Comparison of ENCODE assay signal across 14 cellular contexts in the genomic region with DNA sequence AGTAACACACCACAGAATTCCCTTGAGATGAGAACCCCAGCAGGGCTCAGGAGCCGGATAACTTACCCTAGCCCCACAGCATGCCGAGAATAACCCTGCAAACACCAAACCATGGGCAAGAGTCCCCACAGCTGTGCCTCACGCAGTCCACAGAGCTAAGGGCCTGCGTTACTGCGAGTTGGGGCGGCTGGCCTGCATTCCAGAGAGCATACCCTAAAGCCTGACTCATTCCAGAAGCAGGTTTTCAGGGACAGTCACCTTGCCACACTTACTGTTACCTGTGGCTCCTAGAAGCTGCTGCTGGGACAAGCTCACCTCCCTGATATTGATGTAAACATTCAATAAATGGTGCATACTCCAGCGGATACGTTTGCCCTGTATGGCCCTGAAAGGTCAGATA. TPM values are rescaled to one million over a fixed set of nuclear protein-coding genes. Genes with fewer than 3 reads are reported as not detected.
DNase-seq lines count a peak whose midpoint lies in the region; ATAC-seq and TF ChIP-seq lines count a peak whose summit lies in the region.
"Had no signal": no experiment of that assay in that cellular context is flagged by ENCODE, and none has a peak within 500 bp of the region (broad histone marks: within the 10 kb centered on the region; RNA-seq: fewer than 3 reads in every experiment).

No MANE protein-coding gene starts in this region.

- H3K4me2 ChIP-seq in GM23338 (peak overlapping the region; percentile 78), hepatocyte (peak overlapping the region; percentile 68)

- H3K9me2 ChIP-seq in GM23338 (ENCODE audit: insufficient read depth) (peaks cover 6% of the 10 kb centered on the region; the same call in 1 of the 2 replicates), hepatocyte (replicated peaks; ENCODE audit: insufficient read depth) (no peaks in the 10 kb centered on the region)

- H3K27ac ChIP-seq in GM23338 (ENCODE audit: low read depth) (peak overlapping the region; percentile 98), hepatocyte (peak overlapping the region; percentile 81)
- H3K27ac ChIP-seq: GM23248 had no signal

- H3K36me3 Mint-ChIP-seq in GM23338 (ENCODE audit: low read depth), result peaks cover 48% of the 10 kb centered on the region
- H3K36me3 Mint-ChIP-seq in nephron progenitor cell (ENCODE audit: low read depth), result peaks cover 16% of the 10 kb centered on the region

- H3K36me3 ChIP-seq in GM23338 (ENCODE audit: insufficient read depth) (no peaks in the 10 kb centered on the region; the same call in 1 of the 2 replicates), hepatocyte (replicated peaks; ENCODE audit: insufficient read depth, low read depth) (no peaks in the 10 kb centered on the region)

- peak overlapping the region; percentile 45 for H3K4me3 ChIP-seq in GM23338
- H3K4me3 ChIP-seq in hepatocyte, result no peak overlapping the region
- H3K4me3 ChIP-seq: GM23248, skin epidermis had no signal

- 56% methylated on average over 8 of the region's 8 CpGs for WGBS in hepatocyte (ENCODE audit: low lambda C conversion rate, missing lambda C conversion rate)

- H3K27me3 Mint-ChIP-seq in GM23338 (ENCODE audit: insufficient read depth, low read depth, poor library complexity) (peaks cover 18% of the 10 kb centered on the region), nephron progenitor cell (ENCODE audit: low read depth, poor library complexity) (peaks cover 12% of the 10 kb centered on the region)
- H3K27me3 Mint-ChIP-seq: activated CD4-positive, alpha-beta T cell treated with anti-CD3 and anti-CD28 coated beads for 36 hours had no signal

- no peaks in the 10 kb centered on the region for H3K27me3 ChIP-seq in GM23338 (ENCODE audit: insufficient read depth)
- no peaks in the 10 kb centered on the region for H3K27me3 ChIP-seq in hepatocyte

- no peaks in the 10 kb centered on the region for H3K9me3 ChIP-seq in hepatocyte (ENCODE audit: low read depth)

- H3F3A ChIP-seq in GM23338 (replicated peaks; ENCODE audit: low read depth), result peaks cover 24% of the 10 kb centered on the region

- ATAC-seq in GM23338 (peak; percentile 20), GM18873 (IDR thresholded peaks at IDR 0.05; ENCODE audit: low FRiP score, unreplicated experiment) (no peak)
- ATAC-seq: activated CD4-positive, alpha-beta T cell treated with anti-CD3 and anti-CD28 coated beads for 36 hours had no signal

- DNase-seq in GM23338 (ENCODE audit: low spot score) (peak; percentile 71), SW480 (ENCODE audit: low spot score) (peak; percentile 40), hepatocyte (ENCODE audit: low spot score) (peak; percentile 60), nephron progenitor cell (no peak), NCI-H2107 (lab: John Stamatoyannopoulos, UW) (no peak), DMS79 (lab: John Stamatoyannopoulos, UW) (no peak)
- DNase-seq in stimulated activated CD4-positive, alpha-beta T cell treated with anti-CD3 and anti-CD28 coated beads, Interleukin-2, amount 100 ng/mL, for 48 hours, result no peak
- DNase-seq: activated CD4-positive, alpha-beta T cell treated with anti-CD3 and anti-CD28 coated beads for 36 hours; GM23248 had no signal

- H3K4me1 ChIP-seq in GM23338 (ENCODE audit: insufficient read depth), result peaks cover 69% of the 10 kb centered on the region
- H3K4me1 ChIP-seq in hepatocyte (ENCODE audit: insufficient read depth), result peaks cover 47% of the 10 kb centered on the region

- H3K79me2 ChIP-seq in GM23338 (replicated peaks; ENCODE audit: insufficient read depth) (peaks cover 84% of the 10 kb centered on the region), hepatocyte (peaks cover 93% of the 10 kb centered on the region)

- H3K4me3 Mint-ChIP-seq in GM23338 (peak overlapping the region; percentile 61), nephron progenitor cell (peak overlapping the region; percentile 52)
- H3K4me3 Mint-ChIP-seq: activated CD4-positive, alpha-beta T cell treated with anti-CD3 and anti-CD28 coated beads for 36 hours; dendritic cell treated with granulocyte-macrophage colony-stimulating factor and Interleukin-4, amounts not matched to agents 40 ng/mL and 50 ng/mL, for 4 days; neural crest cell had no signal

- H3K27ac Mint-ChIP-seq in GM23338 (peak overlapping the region; percentile 96), nephron progenitor cell (peak overlapping the region; percentile 79)
- H3K27ac Mint-ChIP-seq: activated CD4-positive, alpha-beta T cell treated with anti-CD3 and anti-CD28 coated beads for 36 hours; dendritic cell treated with granulocyte-macrophage colony-stimulating factor and Interleukin-4, amounts not matched to agents 40 ng/mL and 50 ng/mL, for 4 days had no signal

- H4K20me1 ChIP-seq in GM23338 (replicated peaks; ENCODE audit: insufficient read depth), result peaks cover 59% of the 10 kb centered on the region
- peaks cover 76% of the 10 kb centered on the region for H4K20me1 ChIP-seq in hepatocyte (ENCODE audit: insufficient read depth, poor library complexity, severe bottlenecking)

- H3K9me3 Mint-ChIP-seq in GM23338 (no peaks in the 10 kb centered on the region), nephron progenitor cell (peaks cover 4% of the 10 kb centered on the region)
- H3K9me3 Mint-ChIP-seq: dendritic cell treated with granulocyte-macrophage colony-stimulating factor and Interleukin-4, amounts not matched to agents 40 ng/mL and 50 ng/mL, for 4 days; neural crest cell had no signal

- TF ChIP-seq CTCF in GM23338 (conservative IDR thresholded peaks at IDR 0.05; ENCODE audit: low read depth in 2 of 2) (no peak), hepatocyte (IDR thresholded peaks at IDR 0.05; ENCODE audit: poor library complexity) (no peak), nephron progenitor cell (IDR thresholded peaks at IDR 0.05) (no peak)

- H3K4me1 Mint-ChIP-seq in GM23338 (peaks cover 81% of the 10 kb centered on the region), nephron progenitor cell (peaks cover 69% of the 10 kb centered on the region)
- H3K4me1 Mint-ChIP-seq: activated CD4-positive, alpha-beta T cell treated with anti-CD3 and anti-CD28 coated beads for 36 hours had no signal

- H2AFZ ChIP-seq in GM23338 (no peak overlapping the region), hepatocyte (no peak overlapping the region)
- H2AFZ ChIP-seq: GM23248 had no signal

TF ChIP-seq in GM23338, 12 proteins besides CTCF, POLR2A, EP300 and RAD21:
- TF ChIP-seq ZNF331 (CRISPR knock-in tag; IDR thresholded peaks at IDR 0.05; ENCODE audit: low read depth) (no peak), EZH2phosphoT487 (IDR thresholded peaks at IDR 0.05; ENCODE audit: unreplicated experiment) (no peak)
- TF ChIP-seq, protein P1, sequence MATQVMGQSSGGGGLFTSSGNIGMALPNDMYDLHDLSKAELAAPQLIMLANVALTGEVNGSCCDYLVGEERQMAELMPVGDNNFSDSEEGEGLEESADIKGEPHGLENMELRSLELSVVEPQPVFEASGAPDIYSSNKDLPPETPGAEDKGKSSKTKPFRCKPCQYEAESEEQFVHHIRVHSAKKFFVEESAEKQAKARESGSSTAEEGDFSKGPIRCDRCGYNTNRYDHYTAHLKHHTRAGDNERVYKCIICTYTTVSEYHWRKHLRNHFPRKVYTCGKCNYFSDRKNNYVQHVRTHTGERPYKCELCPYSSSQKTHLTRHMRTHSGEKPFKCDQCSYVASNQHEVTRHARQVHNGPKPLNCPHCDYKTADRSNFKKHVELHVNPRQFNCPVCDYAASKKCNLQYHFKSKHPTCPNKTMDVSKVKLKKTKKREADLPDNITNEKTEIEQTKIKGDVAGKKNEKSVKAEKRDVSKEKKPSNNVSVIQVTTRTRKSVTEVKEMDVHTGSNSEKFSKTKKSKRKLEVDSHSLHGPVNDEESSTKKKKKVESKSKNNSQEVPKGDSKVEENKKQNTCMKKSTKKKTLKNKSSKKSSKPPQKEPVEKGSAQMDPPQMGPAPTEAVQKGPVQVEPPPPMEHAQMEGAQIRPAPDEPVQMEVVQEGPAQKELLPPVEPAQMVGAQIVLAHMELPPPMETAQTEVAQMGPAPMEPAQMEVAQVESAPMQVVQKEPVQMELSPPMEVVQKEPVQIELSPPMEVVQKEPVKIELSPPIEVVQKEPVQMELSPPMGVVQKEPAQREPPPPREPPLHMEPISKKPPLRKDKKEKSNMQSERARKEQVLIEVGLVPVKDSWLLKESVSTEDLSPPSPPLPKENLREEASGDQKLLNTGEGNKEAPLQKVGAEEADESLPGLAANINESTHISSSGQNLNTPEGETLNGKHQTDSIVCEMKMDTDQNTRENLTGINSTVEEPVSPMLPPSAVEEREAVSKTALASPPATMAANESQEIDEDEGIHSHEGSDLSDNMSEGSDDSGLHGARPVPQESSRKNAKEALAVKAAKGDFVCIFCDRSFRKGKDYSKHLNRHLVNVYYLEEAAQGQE (IDR thresholded peaks at IDR 0.05; ENCODE audit: unreplicated experiment), result no peak

RNA-seq across cellular contexts. Expression of gene FGFR2, which starts 18.6 kb away (rescaled TPM):
- total RNA-seq in GM23338 (2014; rRNA removed; shearing (Covaris generic)), result 82.5 and 106 TPM in 2 replicates
- polyA plus RNA-seq in GM23338 (2016; fragmentation: Nextera tagmentation; extraction: Ambion mirVana) (31.1 and 32.3 TPM in 2 replicates), hepatocyte (41.3 and 50.8 TPM in 2 replicates)
- total RNA-seq in hepatocyte, result 72.6 and 90.4 TPM in 2 replicates
- total RNA-seq: activated CD4-positive, alpha-beta T cell treated with anti-CD3 and anti-CD28 coated beads for 36 hours; GM23248; T-helper 1 cell treated with Interleukin-12 subunit alpha and Interleukin-12 subunit beta and Interleukin-4 antibody, amounts not matched to agents 30 ng/mL and 1 ng/mL, for 36 hours had no signal

Comparison
In these comparisons a context has a peak if more than half of its experiments do, and no peak if none do; other contexts are left out.
1. DNase-seq: peak in GM23338 (single experiment), SW480 (single experiment) and hepatocyte (single experiment); none in nephron progenitor cell (single experiment), NCI-H2107 (single experiment), stimulated activated CD4-positive, alpha-beta T cell treated with anti-CD3 and anti-CD28 coated beads, Interleukin-2, amount 100 ng/mL, for 48 hours (0 of 2) and DMS79 (single experiment).